23 cellular contexts compared by ENCODE assay signal in genomic region chr6:87753131-87753685, GRCh38.
"Had no signal": no experiment of that assay in that cellular context is flagged by ENCODE, and none has a peak within 500 bp of the region (broad histone marks: within the 10 kb centered on the region; RNA-seq: fewer than 3 reads in every experiment).

No MANE protein-coding gene starts in this region.

- H3K27ac ChIP-seq: colonic mucosa, heart left ventricle, neutrophil, psoas muscle, skin epidermis, suprapubic skin, thyroid gland had no signal

- DNase-seq: colonic mucosa; dermis blood vessel endothelial cell; effector CD4-positive, alpha-beta T cell; endodermal cell; erythroblast; heart left ventricle; hypothalamus; mammary epithelial cell; mucosa of descending colon; naive thymus-derived CD8-positive, alpha-beta T cell; psoas muscle; retina; stimulated activated CD4-positive, alpha-beta T cell treated with anti-CD3 and anti-CD28 coated beads, Interleukin-12 subunit alpha, Interleukin-12 subunit beta, amount 100 ng/mL, for 4 hours; stimulated activated naive CD8-positive, alpha-beta T cell treated with anti-CD3 and anti-CD28 coated beads, Interleukin-15, Interleukin-2, amounts not matched to agents 100 U/mL and 50 U/mL, for 24 hours; thyroid gland had no signal

- H3K36me3 Mint-ChIP-seq: naive thymus-derived CD8-positive, alpha-beta T cell had no signal

- H3K9me3 ChIP-seq: colonic mucosa, heart left ventricle, mucosa of descending colon, neutrophil, psoas muscle, suprapubic skin, thyroid gland had no signal

- H3K4me1 ChIP-seq: colonic mucosa, psoas muscle, thyroid gland had no signal

- H3K36me3 ChIP-seq: colonic mucosa, heart left ventricle, neutrophil, suprapubic skin, thyroid gland had no signal

- H3K27ac Mint-ChIP-seq: endodermal cell; naive thymus-derived CD8-positive, alpha-beta T cell had no signal

- H3K4me3 Mint-ChIP-seq: endodermal cell; naive thymus-derived CD8-positive, alpha-beta T cell had no signal

- H3K27me3 ChIP-seq: colonic mucosa, heart left ventricle, neutrophil, suprapubic skin, thyroid gland had no signal

- H3K4me3 ChIP-seq: colonic mucosa, heart left ventricle, mucosa of descending colon, psoas muscle, skin epidermis, suprapubic skin, thyroid gland had no signal

- ATAC-seq: heart left ventricle; left lobe of liver; mucosa of descending colon; naive thymus-derived CD8-positive, alpha-beta T cell; psoas muscle; sciatic nerve; stimulated activated naive CD8-positive, alpha-beta T cell treated with anti-CD3 and anti-CD28 coated beads, Interleukin-15, Interleukin-2, amounts not matched to agents 100 U/mL and 50 U/mL, for 24 hours had no signal

- FAIRE-seq: endothelial cell of umbilical vein, frontal cortex, islet of Langerhans had no signal
